27 cellular contexts compared by ENCODE assay signal in genomic region chr1:169295425-169295824, GRCh38.
"Had no signal": no experiment of that assay in that cellular context is flagged by ENCODE, and none has a peak within 500 bp of the region (broad histone marks: within the 10 kb centered on the region; RNA-seq: fewer than 3 reads in every experiment).

No MANE protein-coding gene starts in this region.

- FAIRE-seq: frontal cortex had no signal

- H3K4me1 ChIP-seq: adrenal gland, ascending aorta, psoas muscle, thyroid gland, upper lobe of right lung had no signal

- H3K4me1 Mint-ChIP-seq: nephron had no signal

- H3K4me3 Mint-ChIP-seq: activated naive CD8-positive, alpha-beta T cell; activated T-cell treated with anti-CD3 and anti-CD28 coated beads, Interleukin-2, amount 50 U/mL, for 4 hours; nephron; stimulated activated naive CD8-positive, alpha-beta T cell treated with anti-CD3 and anti-CD28 coated beads, Interleukin-15, Interleukin-2, amounts not matched to agents 100 ng/mL and 50 ng/mL, for 24 hours had no signal

- H3K27ac Mint-ChIP-seq: activated naive CD8-positive, alpha-beta T cell; activated T-helper 2 cell treated with anti-CD3 and anti-CD28 coated beads, Interferon-gamma antibody, Interleukin-2, Interleukin-4, amounts not matched to agents 10 μg/mL and 5 μg/mL and 100 μg/mL, durations not matched to agents 14 hours and 24 hours and 36 hours; nephron; stimulated activated naive CD8-positive, alpha-beta T cell treated with anti-CD3 and anti-CD28 coated beads, Interleukin-15, Interleukin-2, amounts not matched to agents 100 ng/mL and 50 ng/mL, for 24 hours had no signal

- H3K27ac ChIP-seq: adrenal gland, ascending aorta, neutrophil, ovary, psoas muscle, thyroid gland, upper lobe of right lung had no signal

- H3K36me3 ChIP-seq: adrenal gland, ascending aorta, neutrophil, ovary, thyroid gland, upper lobe of right lung had no signal

- H3K9me3 ChIP-seq: adrenal gland, ascending aorta, neutrophil, ovary, psoas muscle, thyroid gland, upper lobe of right lung had no signal

- ATAC-seq: activated T-cell treated with anti-CD3 and anti-CD28 coated beads, Interleukin-2, amount 50 U/mL, for 4 hours; left ventricle myocardium superior; psoas muscle; right cardiac atrium; upper lobe of right lung had no signal

- H3K27me3 Mint-ChIP-seq: activated naive CD8-positive, alpha-beta T cell; stimulated activated naive CD8-positive, alpha-beta T cell treated with anti-CD3 and anti-CD28 coated beads, Interleukin-15, Interleukin-2, amounts not matched to agents 100 ng/mL and 50 ng/mL, for 24 hours had no signal

- DNase-seq: activated CD4-positive, alpha-beta T cell treated with anti-CD3 and anti-CD28 coated beads for 4 hours; activated CD4-positive, alpha-beta T cell treated with anti-CD3 and anti-CD28 coated beads, Interleukin-2, amount 50 U/mL, for 48 hours; activated CD4-positive, CD25-positive, alpha-beta regulatory T cell; activated CD8-positive, alpha-beta memory T cell treated with anti-CD3 and anti-CD28 coated beads, Interleukin-2, amount 50 U/mL, for 48 hours; activated naive CD4-positive, alpha-beta T cell; activated T-cell treated with anti-CD3 and anti-CD28 coated beads, Interleukin-2, amount 50 U/mL, for 4 hours; adrenal gland; central memory CD4-positive, alpha-beta T cell; effector memory CD4-positive, alpha-beta T cell; glutamatergic neuron; hypothalamus; left ventricle myocardium superior; ovary; psoas muscle; right cardiac atrium; stimulated activated CD4-positive, alpha-beta T cell treated with anti-CD3 and anti-CD28 coated beads, Interleukin-4, amount 100 ng/mL, for 4 hours; substantia nigra; T-helper 2 cell; thyroid gland; upper lobe of right lung had no signal

- H3K9me3 Mint-ChIP-seq: activated T-cell treated with anti-CD3 and anti-CD28 coated beads, Interleukin-2, amount 50 U/mL, for 4 hours; activated T-helper 2 cell treated with anti-CD3 and anti-CD28 coated beads, Interferon-gamma antibody, Interleukin-2, Interleukin-4, amounts not matched to agents 10 μg/mL and 5 μg/mL and 100 μg/mL, durations not matched to agents 14 hours and 24 hours and 36 hours; nephron; stimulated activated naive CD8-positive, alpha-beta T cell treated with anti-CD3 and anti-CD28 coated beads, Interleukin-15, Interleukin-2, amounts not matched to agents 100 ng/mL and 50 ng/mL, for 24 hours had no signal

- H3K4me3 ChIP-seq: adrenal gland, ascending aorta, ovary, psoas muscle, thyroid gland, upper lobe of right lung had no signal

- H3K27me3 ChIP-seq: adrenal gland, ascending aorta, neutrophil, ovary, thyroid gland, upper lobe of right lung had no signal
